ENCODE assay signal across 1 cellular context in the genomic region with DNA sequence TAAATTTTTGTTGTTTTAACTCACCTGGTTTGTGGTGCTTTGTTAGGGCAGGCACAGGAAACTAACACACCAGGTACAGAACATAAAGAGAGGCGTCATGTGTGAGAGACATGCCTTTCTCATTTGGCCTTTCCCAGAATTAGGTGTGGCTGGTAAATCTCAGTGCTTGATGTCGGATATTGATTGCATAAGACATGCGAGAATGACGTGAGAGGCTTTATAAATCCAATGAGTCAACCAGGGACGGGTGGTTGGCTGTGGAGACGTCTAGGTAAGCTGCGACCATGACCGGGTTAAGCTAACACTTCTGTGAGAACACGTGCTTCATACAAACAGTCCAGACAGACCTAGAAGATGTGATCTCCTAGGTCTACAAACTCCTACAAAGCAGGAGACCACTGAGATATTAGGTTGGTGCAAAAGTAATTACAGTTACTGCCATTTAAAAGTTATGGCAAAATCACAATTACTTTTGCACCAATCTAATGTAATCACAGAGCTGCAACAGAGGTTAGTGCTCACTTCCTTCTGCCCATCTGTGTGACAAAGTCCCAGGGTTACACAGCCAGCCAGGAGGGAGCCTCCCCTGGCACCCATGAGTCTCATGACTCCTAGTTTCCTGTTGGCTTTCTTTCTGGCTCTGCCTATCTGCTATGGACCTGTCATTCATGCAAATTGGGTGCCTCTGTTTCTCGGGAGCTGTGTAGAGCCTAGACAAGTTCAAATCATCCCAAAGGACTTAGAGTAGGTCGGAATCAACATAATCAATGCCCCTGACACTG.
TF ChIP-seq lines count a peak whose summit lies in the region.

No MANE protein-coding gene starts in this region.

TF ChIP-seq in IMR-90, 13 proteins besides CTCF, POLR2A, EP300 and RAD21 (continued from another document):
- TF ChIP-seq ELK1 (IDR thresholded peaks at IDR 0.05; ENCODE audit: borderline replicate concordance, low read depth, low read length), result no peak
- no peak for TF ChIP-seq BHLHE40 (IDR thresholded peaks at IDR 0.05; ENCODE audit: low read depth, low read length)
- TF ChIP-seq SMC3 (IDR thresholded peaks at IDR 0.05; ENCODE audit: low read depth, low read length), result no peak
- TF ChIP-seq NFE2L2 (IDR thresholded peaks at IDR 0.05; ENCODE audit: low read depth, low read length), result no peak
- no peak for TF ChIP-seq RCOR1 (IDR thresholded peaks at IDR 0.05; ENCODE audit: insufficient replicate concordance, low read length)
- TF ChIP-seq, protein P1, sequence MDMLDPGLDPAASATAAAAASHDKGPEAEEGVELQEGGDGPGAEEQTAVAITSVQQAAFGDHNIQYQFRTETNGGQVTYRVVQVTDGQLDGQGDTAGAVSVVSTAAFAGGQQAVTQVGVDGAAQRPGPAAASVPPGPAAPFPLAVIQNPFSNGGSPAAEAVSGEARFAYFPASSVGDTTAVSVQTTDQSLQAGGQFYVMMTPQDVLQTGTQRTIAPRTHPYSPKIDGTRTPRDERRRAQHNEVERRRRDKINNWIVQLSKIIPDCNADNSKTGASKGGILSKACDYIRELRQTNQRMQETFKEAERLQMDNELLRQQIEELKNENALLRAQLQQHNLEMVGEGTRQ (IDR thresholded peaks at IDR 0.05; ENCODE audit: low read depth, low read length), result no peak
- TF ChIP-seq MXI1 (IDR thresholded peaks at IDR 0.05; ENCODE audit: borderline replicate concordance, low read depth, low read length), result no peak
- TF ChIP-seq RFX5 (IDR thresholded peaks at IDR 0.05; ENCODE audit: low read depth, low read length), result no peak
- no peak for TF ChIP-seq CEBPB (IDR thresholded peaks at IDR 0.05; ENCODE audit: low read depth, low read length)
- TF ChIP-seq CHD1 (IDR thresholded peaks at IDR 0.05; ENCODE audit: low read depth, low read length), result no peak
- no peak for TF ChIP-seq MAZ (IDR thresholded peaks at IDR 0.05; ENCODE audit: borderline replicate concordance, low read depth, low read length)
- no peak for TF ChIP-seq FOS (IDR thresholded peaks at IDR 0.05; ENCODE audit: low read depth, low read length)
